Comparison of ENCODE assay signal across 8 cellular contexts in genomic region chr17:81285179-81285878, GRCh38. TPM values are rescaled to one million over a fixed set of nuclear protein-coding genes. Genes with fewer than 3 reads are reported as not detected.
A peak's percentile ranks its signal among the peaks of the same experiment; 100 is the strongest.
DNase-seq lines count a peak whose midpoint lies in the region; ATAC-seq and TF ChIP-seq lines count a peak whose summit lies in the region.

No MANE protein-coding gene starts in this region.

- no peaks in the 10 kb centered on the region for H3K9me3 ChIP-seq in spleen

- peak overlapping the region; percentile 86 for H3K4me3 Mint-ChIP-seq in activated T-helper 2 cell treated with anti-CD3 and anti-CD28 coated beads, Interferon-gamma antibody, Interleukin-2, Interleukin-4, amounts not matched to agents 10 μg/mL and 5 μg/mL and 100 μg/mL, durations not matched to agents 14 hours and 24 hours and 36 hours (ENCODE audit: low read depth)

- peaks cover 12% of the 10 kb centered on the region for H3K4me1 Mint-ChIP-seq in activated T-helper 2 cell treated with anti-CD3 and anti-CD28 coated beads, Interferon-gamma antibody, Interleukin-2, Interleukin-4, amounts not matched to agents 10 μg/mL and 5 μg/mL and 100 μg/mL, durations not matched to agents 14 hours and 24 hours and 36 hours (ENCODE audit: low read depth)

- DNase-seq in AML-193 (lab: John Stamatoyannopoulos, UW) (peak; percentile 87 to 90), NCI-H2227 (lab: John Stamatoyannopoulos, UW; ENCODE audit: unreplicated experiment) (peak; percentile 73), Right ventricle myocardium superior (peak; percentile 91), spleen (peak; percentile 95), COLO829 (ENCODE audit: low spot score) (no peak), NCI-H1436 (lab: John Stamatoyannopoulos, UW) (no peak)
- peak; percentile 49 for DNase-seq in activated T-helper 2 cell treated with anti-CD3 and anti-CD28 coated beads, Interferon-gamma antibody, Interleukin-2, Interleukin-4, amounts not matched to agents 10 μg/mL and 5 μg/mL and 100 μg/mL, durations not matched to agents 14 hours and 24 hours and 36 hours (ENCODE audit: low spot score)

- peak in 1 of 11 experiments; percentile 4 for TF ChIP-seq CTCF in spleen (IDR thresholded peaks at IDR 0.05 in 8 of 11, conservative IDR thresholded peaks at IDR 0.05 in 3 of 11)

- intact Hi-C loops in activated T-helper 2 cell treated with anti-CD3 and anti-CD28 coated beads, Interferon-gamma antibody, Interleukin-2, Interleukin-4, amounts not matched to agents 10 μg/mL and 5 μg/mL and 100 μg/mL, durations not matched to agents 14 hours and 24 hours and 36 hours (cut with micrococcal nuclease), result loop anchor here (1.0 kb wide), 1 partner anchor 10 kb away; the partner anchor contains the start of gene SLC38A10
- intact Hi-C loops in Right ventricle myocardium superior (cut with DNase I), result no loop called here
- intact Hi-C loops in spleen (cut with DNase I; ENCODE audit: low total_unique reads), result no loop called here

- peak overlapping the region; percentile 95 for H3K27ac Mint-ChIP-seq in activated T-helper 2 cell treated with anti-CD3 and anti-CD28 coated beads, Interferon-gamma antibody, Interleukin-2, Interleukin-4, amounts not matched to agents 10 μg/mL and 5 μg/mL and 100 μg/mL, durations not matched to agents 14 hours and 24 hours and 36 hours

- peaks cover 30 to 67% (median 47%) of the 10 kb centered on the region in 6 donors for H3K4me1 ChIP-seq in spleen

- TF ChIP-seq POLR2A in spleen (IDR thresholded peaks at IDR 0.05), result peak in 1 of 3 donors; percentile 12

- no peaks in the 10 kb centered on the region for H3K27me3 ChIP-seq in spleen (replicated peaks in 1 of 7)

- peaks cover 0 to 86% (median 49%) of the 10 kb centered on the region in 6 donors for H3K36me3 ChIP-seq in spleen

- peak overlapping the region; percentile 30 to 69 (median 48) for H3K4me3 ChIP-seq in spleen

- no peaks in the 10 kb centered on the region for H3K27me3 Mint-ChIP-seq in activated T-helper 2 cell treated with anti-CD3 and anti-CD28 coated beads, Interferon-gamma antibody, Interleukin-2, Interleukin-4, amounts not matched to agents 10 μg/mL and 5 μg/mL and 100 μg/mL, durations not matched to agents 14 hours and 24 hours and 36 hours (ENCODE audit: low read depth)

- H3K27ac ChIP-seq in spleen, result peak overlapping the region; percentile 83 to 91 (median 87)

- no peaks in the 10 kb centered on the region for H3K9me3 Mint-ChIP-seq in activated T-helper 2 cell treated with anti-CD3 and anti-CD28 coated beads, Interferon-gamma antibody, Interleukin-2, Interleukin-4, amounts not matched to agents 10 μg/mL and 5 μg/mL and 100 μg/mL, durations not matched to agents 14 hours and 24 hours and 36 hours

- 3 to 5% (median 3%) methylated on average over 24 to 37 of the region's 37 CpGs for WGBS in spleen, 5 donors

- ATAC-seq in Right ventricle myocardium superior (ENCODE audit: poor library complexity) (peak; percentile 83), HG03135 (IDR thresholded peaks at IDR 0.05; ENCODE audit: unreplicated experiment) (no peak)

- peaks cover 46% of the 10 kb centered on the region for H3K36me3 Mint-ChIP-seq in activated T-helper 2 cell treated with anti-CD3 and anti-CD28 coated beads, Interferon-gamma antibody, Interleukin-2, Interleukin-4, amounts not matched to agents 10 μg/mL and 5 μg/mL and 100 μg/mL, durations not matched to agents 14 hours and 24 hours and 36 hours (ENCODE audit: low read depth)

RNA-seq across cellular contexts. Expression of gene SLC38A10, which starts 9.8 kb away (rescaled TPM):
- 102 and 116 TPM in 2 replicates for total RNA-seq in activated T-helper 2 cell treated with anti-CD3 and anti-CD28 coated beads, Interferon-gamma antibody, Interleukin-2, Interleukin-4, amounts not matched to agents 10 μg/mL and 5 μg/mL and 100 μg/mL, durations not matched to agents 14 hours and 24 hours and 36 hours
- total RNA-seq in Right ventricle myocardium superior (41.3 TPM), spleen (100 to 1,000 TPM in 1 of 7 donors, 10 to 100 TPM in 6; 82.8 to 112 (median 95.0) TPM)
- polyA plus RNA-seq in spleen, result 10 to 100 TPM; 54.9 to 85.1 (median 71.4) TPM

RNA-seq across cellular contexts. Expression of gene NDUFAF8, which starts 46.2 kb away (rescaled TPM):
- total RNA-seq in activated T-helper 2 cell treated with anti-CD3 and anti-CD28 coated beads, Interferon-gamma antibody, Interleukin-2, Interleukin-4, amounts not matched to agents 10 μg/mL and 5 μg/mL and 100 μg/mL, durations not matched to agents 14 hours and 24 hours and 36 hours, result 57.7 and 58.1 TPM in 2 replicates
- 59.4 TPM for total RNA-seq in Right ventricle myocardium superior
- 10 to 100 TPM; 22.0 to 49.3 (median 34.3) TPM for total RNA-seq in spleen
- polyA plus RNA-seq in spleen, result 10 to 100 TPM; 54.9 to 57.6 (median 56.7) TPM

RNA-seq across cellular contexts. Expression of gene TEPSIN, which starts 46.5 kb away (rescaled TPM):
- total RNA-seq in activated T-helper 2 cell treated with anti-CD3 and anti-CD28 coated beads, Interferon-gamma antibody, Interleukin-2, Interleukin-4, amounts not matched to agents 10 μg/mL and 5 μg/mL and 100 μg/mL, durations not matched to agents 14 hours and 24 hours and 36 hours, result 33.4 and 39.1 TPM in 2 replicates
- total RNA-seq in Right ventricle myocardium superior, result 13.4 TPM
- 10 to 100 TPM; 62.3 to 88.8 (median 72.3) TPM for total RNA-seq in spleen
- 10 to 100 TPM; 36.9 to 76.3 (median 57.9) TPM for polyA plus RNA-seq in spleen

Comparison
In these comparisons a context has a peak if more than half of its experiments do, and no peak if none do; other contexts are left out.
1. DNase-seq: peak in AML-193 (2 of 2), NCI-H2227 (single experiment), activated T-helper 2 cell treated with anti-CD3 and anti-CD28 coated beads, Interferon-gamma antibody, Interleukin-2, Interleukin-4, amounts not matched to agents 10 μg/mL and 5 μg/mL and 100 μg/mL, durations not matched to agents 14 hours and 24 hours and 36 hours (single experiment), Right ventricle myocardium superior (single experiment) and spleen (single experiment); none in COLO829 (single experiment) and NCI-H1436 (single experiment).